ENCODE assay signal across 2 cellular contexts in the genomic region with DNA sequence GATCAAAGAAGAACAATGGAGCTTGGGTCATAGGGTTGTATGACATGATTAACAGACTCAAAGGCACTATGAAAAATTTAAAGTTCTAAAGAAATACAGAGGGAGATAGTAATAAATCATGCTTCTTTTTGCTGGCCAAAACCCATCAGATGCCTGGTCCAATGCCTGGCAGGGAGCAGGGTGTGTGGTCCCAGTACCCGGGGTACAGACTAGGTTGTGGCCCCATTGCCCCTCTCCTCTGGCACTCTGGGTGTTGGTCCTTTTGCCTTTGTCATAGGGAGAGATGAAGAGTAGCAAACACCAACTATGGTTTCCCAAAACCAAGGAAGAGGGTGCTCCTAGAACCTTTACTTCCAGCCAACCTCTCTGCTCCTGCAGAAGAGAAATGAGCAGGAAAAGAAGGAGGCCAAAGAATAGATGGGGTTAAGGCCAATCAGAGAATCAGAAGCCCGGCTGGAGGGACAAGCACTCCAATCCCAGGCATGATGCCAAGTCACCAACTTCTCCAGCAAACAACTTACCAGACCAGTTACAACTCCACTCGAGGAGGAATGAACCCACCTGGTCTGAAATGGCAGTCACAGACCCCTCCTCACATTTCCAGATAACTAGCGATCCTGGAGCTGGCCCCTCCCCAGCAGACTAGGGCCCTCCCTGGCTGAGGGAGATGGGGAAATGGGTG.
TF ChIP-seq lines count a peak whose summit lies in the region.

No MANE protein-coding gene starts in this region.

TF ChIP-seq in Ishikawa, 13 proteins besides CTCF, POLR2A, EP300 and RAD21:
- TF ChIP-seq TCF12 (IDR thresholded peaks at IDR 0.05; ENCODE audit: low read depth) (no peak), NFIC (IDR thresholded peaks at IDR 0.05) (0 out of 2 replicates have a peak, but pooled peaks have one; percentile 13)

TF ChIP-seq in H1, 55 proteins besides CTCF, POLR2A, EP300 and RAD21:
- TF ChIP-seq CEBPB (IDR thresholded peaks at IDR 0.05; ENCODE audit: low read depth, low read length) (no peak), TCF12 (IDR thresholded peaks at IDR 0.05; ENCODE audit: low read depth, low read length) (no peak), KDM1A (IDR thresholded peaks at IDR 0.05; ENCODE audit: borderline replicate concordance, low read length) (no peak)
